1 cellular context compared by ENCODE assay signal in genomic region chr17:38719284-38719942, GRCh38.
TF ChIP-seq lines count a peak whose summit lies in the region.

No MANE protein-coding gene starts in this region.

TF ChIP-seq in GM12878, 131 proteins besides CTCF, POLR2A, EP300 and RAD21:
- TF ChIP-seq EZH2 (IDR thresholded peaks at IDR 0.05; ENCODE audit: borderline replicate concordance, control insufficient read depth, low read depth, low read length), result no peak
- TF ChIP-seq RB1 (IDR thresholded peaks at IDR 0.05; ENCODE audit: borderline replicate concordance), result no peak
- TF ChIP-seq SIX5 (IDR thresholded peaks at IDR 0.05; ENCODE audit: low read depth, low read length, severe bottlenecking), result no peak
- TF ChIP-seq RUNX3 (IDR thresholded peaks at IDR 0.05; ENCODE audit: low read length), result no peak
- TF ChIP-seq RAD51 (IDR thresholded peaks at IDR 0.05), result no peak
- no peak for TF ChIP-seq ATF7 (IDR thresholded peaks at IDR 0.05; ENCODE audit: low read depth)
TF ChIP-seq in GM12878: peak in this region for 0.
